ENCODE assay signal across 23 cellular contexts in genomic region chr10:49365675-49366415, GRCh38. TPM values are rescaled to one million over a fixed set of nuclear protein-coding genes. Genes with fewer than 3 reads are reported as not detected.
DNase-seq lines count a peak whose midpoint lies in the region; ATAC-seq and TF ChIP-seq lines count a peak whose summit lies in the region.
"Had no signal": no experiment of that assay in that cellular context is flagged by ENCODE, and none has a peak within 500 bp of the region (broad histone marks: within the 10 kb centered on the region; RNA-seq: fewer than 3 reads in every experiment).

No MANE protein-coding gene starts in this region.

- H3K4me1 Mint-ChIP-seq in GM23338 (peaks cover 7% of the 10 kb centered on the region; the same call in 2 of the 3 replicates), neural progenitor cell (no peaks in the 10 kb centered on the region)
- H3K4me1 Mint-ChIP-seq: activated CD4-positive, alpha-beta T cell treated with anti-CD3 and anti-CD28 coated beads, Interleukin-2, amount 10 ng/mL, durations not matched to agents 24 days and 14 days; CD4-positive, alpha-beta memory T cell had no signal

- no peak overlapping the region for H3K27ac ChIP-seq in BLaER1 treated with 17β-estradiol and CSF1 and Interleukin-3, amounts not matched to agents 10 nM and 100 nM
- no peak overlapping the region for H3K27ac ChIP-seq in GM23338 (ENCODE audit: low read depth)
- no peak overlapping the region for H3K27ac ChIP-seq in esophagus muscularis mucosa (replicated peaks in 1 of 4)
- no peak overlapping the region for H3K27ac ChIP-seq in neural progenitor cell
- H3K27ac ChIP-seq in upper lobe of right lung, result no peak overlapping the region
- H3K27ac ChIP-seq: psoas muscle, thoracic aorta had no signal

- DNase-seq in GM23338 (ENCODE audit: low spot score), result peak; percentile 11
- DNase-seq in esophagus muscularis mucosa (ENCODE audit: extremely low spot score), result peak; percentile 81
- DNase-seq in neural progenitor cell (ENCODE audit: low spot score), result peak; percentile 32
- no peak for DNase-seq in upper lobe of right lung
- no peak for DNase-seq in NCI-H526 treated with DMSO at 0.1 percent for 48 hours (lab: John Stamatoyannopoulos, UW)
- DNase-seq: activated CD4-positive, alpha-beta T cell treated with anti-CD3 and anti-CD28 coated beads, Interleukin-2, amount 10 ng/mL, durations not matched to agents 24 days and 14 days; CD4-positive, alpha-beta memory T cell; DMS79; glutamatergic neuron; left colon; NCI-H1105; NCI-H2029 treated with DMSO at 0.1 percent for 48 hours; psoas muscle; small intestine; stimulated activated naive CD4-positive, alpha-beta T cell treated with Interleukin-2 at 50 U/mL for 16 hours; T-helper 2 cell had no signal

- no peak; the same call in 1 of the 3 replicates for ATAC-seq in GM23338
- ATAC-seq in upper lobe of right lung, result no peak
- ATAC-seq in HG03159 (IDR thresholded peaks at IDR 0.05; ENCODE audit: unreplicated experiment), result no peak
- ATAC-seq: GM12878, left colon, psoas muscle had no signal

- no peak overlapping the region for H3K9ac ChIP-seq in BLaER1 treated with 17β-estradiol and CSF1 and Interleukin-3, amounts not matched to agents 10 nM and 100 nM
- no peak overlapping the region for H3K9ac ChIP-seq in neural progenitor cell

- H3K4me2 ChIP-seq in BLaER1 treated with 17β-estradiol and CSF1 and Interleukin-3, amounts not matched to agents 10 nM and 100 nM, result peak overlapping the region in 9 of 11 experiments; percentile 2 to 62 (median 50); a peak in 16 of 22 replicates
- H3K4me2 ChIP-seq in GM23338, result no peak overlapping the region
- H3K4me2 ChIP-seq in neural progenitor cell, result no peak overlapping the region

- H3K27ac Mint-ChIP-seq in GM23338 (no peak overlapping the region), neural progenitor cell (no peak overlapping the region)
- H3K27ac Mint-ChIP-seq: activated CD4-positive, alpha-beta T cell treated with anti-CD3 and anti-CD28 coated beads, Interleukin-2, amount 10 ng/mL, durations not matched to agents 24 days and 14 days had no signal

- 67% methylated on average over 10 of the region's 23 CpGs for WGBS in esophagus muscularis mucosa

- no peaks in the 10 kb centered on the region for H3K36me3 ChIP-seq in BLaER1 treated with 17β-estradiol and CSF1 and Interleukin-3, amounts not matched to agents 10 nM and 100 nM
- H3K36me3 ChIP-seq in GM23338 (ENCODE audit: insufficient read depth) (no peaks in the 10 kb centered on the region), esophagus muscularis mucosa (no peaks in the 10 kb centered on the region), neural progenitor cell (no peaks in the 10 kb centered on the region), upper lobe of right lung (no peaks in the 10 kb centered on the region)
- H3K36me3 ChIP-seq: thoracic aorta had no signal

- H3F3A ChIP-seq in GM23338 (replicated peaks; ENCODE audit: low read depth) (no peaks in the 10 kb centered on the region), neural progenitor cell (ENCODE audit: low read depth) (no peaks in the 10 kb centered on the region)

- H3K4me1 ChIP-seq in BLaER1 treated with 17β-estradiol and CSF1 and Interleukin-3, amounts not matched to agents 10 nM and 100 nM, result peaks cover 17 to 49% (median 40%) of the 10 kb centered on the region in 10 experiments
- H3K4me1 ChIP-seq in GM23338 (ENCODE audit: insufficient read depth), result 0 out of 2 replicates have a peak, but pooled peaks cover 3% of the 10 kb centered on the region
- H3K4me1 ChIP-seq in esophagus muscularis mucosa, result peaks cover 0 to 6% (median under 1%) of the 10 kb centered on the region in 4 donors
- no peaks in the 10 kb centered on the region for H3K4me1 ChIP-seq in neural progenitor cell
- H3K4me1 ChIP-seq in upper lobe of right lung, result peaks cover 13% of the 10 kb centered on the region
- H3K4me1 ChIP-seq: psoas muscle had no signal

- TF ChIP-seq POLR2A in esophagus muscularis mucosa (IDR thresholded peaks at IDR 0.05; ENCODE audit: low read depth), result no peak

- H3K27me3 ChIP-seq in BLaER1 treated with 17β-estradiol and CSF1 and Interleukin-3, amounts not matched to agents 10 nM and 100 nM, result no peaks in the 10 kb centered on the region
- H3K27me3 ChIP-seq in GM23338 (ENCODE audit: insufficient read depth) (no peaks in the 10 kb centered on the region), esophagus muscularis mucosa (peaks cover 0 to 22% (median 0%) of the 10 kb centered on the region in 4 donors), neural progenitor cell (no peaks in the 10 kb centered on the region), upper lobe of right lung (no peaks in the 10 kb centered on the region)

- TF ChIP-seq EP300 in esophagus muscularis mucosa (IDR thresholded peaks at IDR 0.05), result no peak

- no peak overlapping the region for H3K4me3 ChIP-seq in BLaER1 treated with 17β-estradiol and CSF1 and Interleukin-3, amounts not matched to agents 10 nM and 100 nM
- H3K4me3 ChIP-seq in GM23338, result no peak overlapping the region
- H3K4me3 ChIP-seq in esophagus muscularis mucosa, result no peak overlapping the region
- H3K4me3 ChIP-seq in neural progenitor cell, result no peak overlapping the region
- H3K4me3 ChIP-seq in upper lobe of right lung, result no peak overlapping the region
- H3K4me3 ChIP-seq: GM12878, psoas muscle, thoracic aorta had no signal

- no peaks in the 10 kb centered on the region for H3K9me2 ChIP-seq in GM23338 (ENCODE audit: insufficient read depth)

- intact Hi-C loops in esophagus muscularis mucosa (cut with DNase I) (no loop called here), upper lobe of right lung (cut with DNase I) (no loop called here)

- H3K27me3 Mint-ChIP-seq in GM23338 (ENCODE audit: insufficient read depth, low read depth, poor library complexity) (peaks cover 6% of the 10 kb centered on the region), neural progenitor cell (ENCODE audit: insufficient read depth, low read depth) (peaks cover 5% of the 10 kb centered on the region)
- H3K27me3 Mint-ChIP-seq: activated CD4-positive, alpha-beta T cell treated with anti-CD3 and anti-CD28 coated beads, Interleukin-2, amount 10 ng/mL, durations not matched to agents 24 days and 14 days had no signal

- H3K79me2 ChIP-seq in GM23338 (replicated peaks; ENCODE audit: insufficient read depth), result no peaks in the 10 kb centered on the region
- H3K79me2 ChIP-seq in neural progenitor cell (ENCODE audit: low read depth), result no peaks in the 10 kb centered on the region

- H2AFZ ChIP-seq in GM23338 (no peak overlapping the region), neural progenitor cell (replicated peaks) (no peak overlapping the region)

- H3K36me3 Mint-ChIP-seq in GM23338 (ENCODE audit: low read depth), result no peaks in the 10 kb centered on the region
- H3K36me3 Mint-ChIP-seq in neural progenitor cell, result no peaks in the 10 kb centered on the region
- H3K36me3 Mint-ChIP-seq: CD4-positive, alpha-beta memory T cell had no signal

- H3K9me3 Mint-ChIP-seq in GM23338 (no peaks in the 10 kb centered on the region), neural progenitor cell (no peaks in the 10 kb centered on the region)
- H3K9me3 Mint-ChIP-seq: activated CD4-positive, alpha-beta T cell treated with anti-CD3 and anti-CD28 coated beads, Interleukin-2, amount 10 ng/mL, durations not matched to agents 24 days and 14 days; CD4-positive, alpha-beta memory T cell had no signal

- TF ChIP-seq CTCF in GM23338 (conservative IDR thresholded peaks at IDR 0.05; ENCODE audit: low read depth in 2 of 2) (peak in 1 of 2 experiments; percentile 40; a peak in 2 of 4 replicates), esophagus muscularis mucosa (IDR thresholded peaks at IDR 0.05) (no peak), neural progenitor cell (IDR thresholded peaks at IDR 0.05) (peak; percentile 24), upper lobe of right lung (IDR thresholded peaks at IDR 0.05) (no peak)

- no peaks in the 10 kb centered on the region for H4K20me1 ChIP-seq in BLaER1 treated with 17β-estradiol and CSF1 and Interleukin-3, amounts not matched to agents 10 nM and 100 nM
- no peaks in the 10 kb centered on the region for H4K20me1 ChIP-seq in GM23338 (replicated peaks; ENCODE audit: insufficient read depth)
- no peaks in the 10 kb centered on the region for H4K20me1 ChIP-seq in neural progenitor cell (ENCODE audit: low read depth)

- H3K9me3 ChIP-seq in BLaER1 treated with 17β-estradiol and CSF1 and Interleukin-3, amounts not matched to agents 10 nM and 100 nM (replicated peaks in 1 of 11), result no peaks in the 10 kb centered on the region
- H3K9me3 ChIP-seq in esophagus muscularis mucosa (no peaks in the 10 kb centered on the region), neural progenitor cell (ENCODE audit: low read depth) (no peaks in the 10 kb centered on the region), upper lobe of right lung (no peaks in the 10 kb centered on the region)
- H3K9me3 ChIP-seq: psoas muscle, thoracic aorta had no signal

- H3K4me3 Mint-ChIP-seq in GM23338 (no peak overlapping the region), neural progenitor cell (no peak overlapping the region)
- H3K4me3 Mint-ChIP-seq: activated CD4-positive, alpha-beta T cell treated with anti-CD3 and anti-CD28 coated beads, Interleukin-2, amount 10 ng/mL, durations not matched to agents 24 days and 14 days; CD4-positive, alpha-beta memory T cell had no signal

TF ChIP-seq in GM23338, 12 proteins besides CTCF, POLR2A, EP300 and RAD21 (continues in another document):
- no peak for TF ChIP-seq JUNB (IDR thresholded peaks at IDR 0.05; ENCODE audit: unreplicated experiment)
- TF ChIP-seq ZNF114 (CRISPR knock-in tag; IDR thresholded peaks at IDR 0.05), result no peak
- TF ChIP-seq NANOG (IDR thresholded peaks at IDR 0.05; ENCODE audit: borderline replicate concordance), result no peak
- no peak for TF ChIP-seq EZH2 (IDR thresholded peaks at IDR 0.05; ENCODE audit: low read depth, unreplicated experiment)
- no peak for TF ChIP-seq STAT1 (IDR thresholded peaks at IDR 0.05; ENCODE audit: unreplicated experiment)
- no peak for TF ChIP-seq ETS1 (IDR thresholded peaks at IDR 0.05)

RNA-seq across cellular contexts. Expression of gene DRGX, which starts 30.0 kb away (rescaled TPM):
- total RNA-seq in GM23338 (2014; rRNA removed; shearing (Covaris generic)), result not detected in 2 replicates
- not detected in 2 replicates for polyA plus RNA-seq in GM23338 (2016; fragmentation: Nextera tagmentation; extraction: Ambion mirVana)
- total RNA-seq in esophagus muscularis mucosa, result not detected
- not detected in 2 replicates for total RNA-seq in neural progenitor cell (ENCODE audit: low replicate concordance)
- not detected for total RNA-seq in upper lobe of right lung
- total RNA-seq: CD4-positive, alpha-beta memory T cell; GM12878; mononuclear cell; psoas muscle; SK-MEL-5; thoracic aorta had no signal
- polyA plus RNA-seq: CD4-positive, alpha-beta memory T cell; GM12878; neural cell; small intestine had no signal

Comparison
In these comparisons a context has a peak if more than half of its experiments do, and no peak if none do; other contexts are left out.
1. H3K4me2 ChIP-seq: peak in BLaER1 treated with 17β-estradiol and CSF1 and Interleukin-3, amounts not matched to agents 10 nM and 100 nM (9 of 11); none in GM23338 (single experiment) and neural progenitor cell (single experiment).
2. DNase-seq: peak in GM23338 (single experiment), esophagus muscularis mucosa (single experiment) and neural progenitor cell (single experiment); none in upper lobe of right lung (single experiment) and NCI-H526 treated with DMSO at 0.1 percent for 48 hours (single experiment).